ENCODE assay signal across 11 cellular contexts in genomic region chr1:37926061-37926924, GRCh38. TPM values are rescaled to one million over a fixed set of nuclear protein-coding genes. Genes with fewer than 3 reads are reported as not detected.
DNase-seq lines count a peak whose midpoint lies in the region; ATAC-seq and TF ChIP-seq lines count a peak whose summit lies in the region.
"Had no signal": no experiment of that assay in that cellular context is flagged by ENCODE, and none has a peak within 500 bp of the region (broad histone marks: within the 10 kb centered on the region; RNA-seq: fewer than 3 reads in every experiment).

No MANE protein-coding gene starts in this region.

- TF ChIP-seq CTCF in GM12865 (IDR thresholded peaks at IDR 0.05; ENCODE audit: insufficient read depth, low read depth, low read length, missing control alignments) (no peak), natural killer cell (IDR thresholded peaks at IDR 0.05) (no peak)

- intact Hi-C loops in natural killer cell (cut with micrococcal nuclease) = no loop called here

- CTCF ChIA-PET in T-cell (lab: Charles Lee) = no interaction called here

- H3K27ac Mint-ChIP-seq in T-cell = peak overlapping the region; percentile 84 to 93
- H3K27ac Mint-ChIP-seq in natural killer cell = peak overlapping the region; percentile 84 to 90

- no peaks in the 10 kb centered on the region for H3K9me3 Mint-ChIP-seq in T-cell
- no peaks in the 10 kb centered on the region for H3K9me3 Mint-ChIP-seq in natural killer cell

- DNase-seq in GM12865 (ENCODE audit: low read depth) (peak; percentile 86), T-cell (peak in 1 of 34 experiments; percentile 11), natural killer cell (no peak), NCI-H526 treated with DMSO at 0.1 percent for 48 hours (lab: John Stamatoyannopoulos, UW) (no peak), NCI-H2081 treated with DMSO at 0.1 percent for 48 hours (lab: John Stamatoyannopoulos, UW) (no peak)
- DNase-seq in stimulated activated CD8-positive, alpha-beta memory T cell treated with anti-CD3 and anti-CD28 coated beads, Interleukin-4, amount 100 ng/mL, for 48 hours = no peak
- DNase-seq: activated effector memory CD4-positive, alpha-beta T cell treated with Interleukin-2 at 50 U/mL for 16 hours; foreskin keratinocyte; occipital lobe had no signal

- H3K36me3 Mint-ChIP-seq in T-cell (peaks cover 3% of the 10 kb centered on the region), natural killer cell (no peaks in the 10 kb centered on the region)

- H3K4me1 Mint-ChIP-seq in T-cell = peaks cover 55 to 63% (median 62%) of the 10 kb centered on the region in 3 donors
- H3K4me1 Mint-ChIP-seq in natural killer cell = peaks cover 44 to 54% of the 10 kb centered on the region in 2 donors

- ATAC-seq in GM21619 (IDR thresholded peaks at IDR 0.05; ENCODE audit: unreplicated experiment) (peak; percentile 56), T-cell (replicated peaks in 1 of 4) (peak; percentile 29 to 57 (median 44)), natural killer cell (peak; percentile 53 to 58 (median 54)), GM21786 (IDR thresholded peaks at IDR 0.05; ENCODE audit: unreplicated experiment) (no peak)
- ATAC-seq: foreskin keratinocyte had no signal

- no peaks in the 10 kb centered on the region for H3K27me3 Mint-ChIP-seq in T-cell
- no peaks in the 10 kb centered on the region for H3K27me3 Mint-ChIP-seq in natural killer cell (ENCODE audit: low read depth in 2 of 2)

- H3K4me3 Mint-ChIP-seq in T-cell (peak overlapping the region in 2 of 3 donors; percentile 37 to 55), natural killer cell (peak overlapping the region; percentile 66)

- peak overlapping the region; percentile 50 for H3K4me3 ChIP-seq in GM12865 (ENCODE audit: low read depth, low read length)

- POLR2A ChIA-PET in T-cell (lab: Charles Lee) = no interaction called here

RNA-seq across cellular contexts. Expression of gene INPP5B, which starts 20.6 kb away (rescaled TPM):
- total RNA-seq in T-cell (10 to 100 TPM; 27.9 to 35.8 (median 30.9) TPM), natural killer cell (10 to 100 TPM; 34.0 to 66.2 (median 54.7) TPM)
